Comparison of ENCODE assay signal across 18 cellular contexts in genomic region chr18:24039666-24040065, GRCh38.
DNase-seq lines count a peak whose midpoint lies in the region; ATAC-seq and TF ChIP-seq lines count a peak whose summit lies in the region.
"Had no signal": no experiment of that assay in that cellular context is flagged by ENCODE, and none has a peak within 500 bp of the region (broad histone marks: within the 10 kb centered on the region; RNA-seq: fewer than 3 reads in every experiment).

No MANE protein-coding gene starts in this region.

- TF ChIP-seq CTCF in fibroblast of mammary gland (conservative IDR thresholded peaks at IDR 0.05; ENCODE audit: control insufficient read depth, insufficient read depth, low read depth, low read length), result no peak

- peaks cover 95% of the 10 kb centered on the region for H3K4me1 Mint-ChIP-seq in activated naive CD4-positive, alpha-beta T cell treated with anti-CD3 and anti-CD28 coated beads, Interleukin-2, amount 50 U/mL, for 24 hours

- H3K4me3 Mint-ChIP-seq in activated naive CD4-positive, alpha-beta T cell treated with anti-CD3 and anti-CD28 coated beads, Interleukin-2, amount 50 U/mL, for 24 hours, result peak overlapping the region; percentile 37
- H3K4me3 Mint-ChIP-seq: activated B cell treated with CpG ODN at 0.5 μM for 24 hours; T-helper 1 cell treated with Interleukin-12 subunit alpha and Interleukin-12 subunit beta and Interleukin-4 antibody, amounts not matched to agents 30 μg/mL and 1 μg/mL, for 36 hours had no signal

- peak overlapping the region; percentile 75 for H3K27ac Mint-ChIP-seq in activated naive CD4-positive, alpha-beta T cell treated with anti-CD3 and anti-CD28 coated beads, Interleukin-2, amount 50 U/mL, for 24 hours
- H3K27ac Mint-ChIP-seq: activated B cell treated with CpG ODN at 0.5 μM for 24 hours; T-helper 1 cell treated with Interleukin-12 subunit alpha and Interleukin-12 subunit beta and Interleukin-4 antibody, amounts not matched to agents 30 μg/mL and 1 μg/mL, for 36 hours had no signal

- no peaks in the 10 kb centered on the region for H3K9me3 Mint-ChIP-seq in activated naive CD4-positive, alpha-beta T cell treated with anti-CD3 and anti-CD28 coated beads, Interleukin-2, amount 50 U/mL, for 24 hours
- H3K9me3 Mint-ChIP-seq: activated B cell treated with CpG ODN at 0.5 μM for 24 hours; T-helper 1 cell treated with Interleukin-12 subunit alpha and Interleukin-12 subunit beta and Interleukin-4 antibody, amounts not matched to agents 30 μg/mL and 1 μg/mL, for 36 hours had no signal

- H3K27me3 Mint-ChIP-seq in activated naive CD4-positive, alpha-beta T cell treated with anti-CD3 and anti-CD28 coated beads, Interleukin-2, amount 50 U/mL, for 24 hours, result no peaks in the 10 kb centered on the region
- H3K27me3 Mint-ChIP-seq: activated B cell treated with CpG ODN at 0.5 μM for 24 hours had no signal

- H3K36me3 Mint-ChIP-seq in activated naive CD4-positive, alpha-beta T cell treated with anti-CD3 and anti-CD28 coated beads, Interleukin-2, amount 50 U/mL, for 24 hours, result peaks cover 11% of the 10 kb centered on the region

- DNase-seq in activated naive CD4-positive, alpha-beta T cell treated with Interleukin-2 at 50 U/mL for 16 hours, result no peak
- DNase-seq in SKM-1 treated with dmso at 0.1 percent for 144 hours (lab: John Stamatoyannopoulos, UW; ENCODE audit: unreplicated experiment) (peak; percentile 83), fibroblast of mammary gland (ENCODE audit: low read depth) (peak; percentile 19), KG1 (lab: John Stamatoyannopoulos, UW) (no peak)
- DNase-seq: activated B cell treated with CpG ODN at 0.5 μM for 24 hours, activated gamma-delta T cell treated with Interleukin-2 at 50 U/mL for 16 hours, H7, hippocampal formation, MM.1S, NCI-H2081, NCI-H510A, spleen had no signal

- ATAC-seq in HG03039 (IDR thresholded peaks at IDR 0.05; ENCODE audit: unreplicated experiment) (no peak), GM18517 (IDR thresholded peaks at IDR 0.05; ENCODE audit: unreplicated experiment) (no peak), HG03159 (IDR thresholded peaks at IDR 0.05; ENCODE audit: unreplicated experiment) (no peak)
- ATAC-seq: Right ventricle myocardium inferior had no signal

- no peak overlapping the region for H3K4me3 ChIP-seq in fibroblast of mammary gland (ENCODE audit: control insufficient read depth, low read depth, low read length)
- H3K4me3 ChIP-seq: spleen had no signal

Comparison
In these comparisons a context has a peak if more than half of its experiments do, and no peak if none do; other contexts are left out.
1. DNase-seq: peak in SKM-1 treated with dmso at 0.1 percent for 144 hours (single experiment) and fibroblast of mammary gland (single experiment); none in activated naive CD4-positive, alpha-beta T cell treated with Interleukin-2 at 50 U/mL for 16 hours (single experiment) and KG1 (single experiment).